In the genomic region with DNA sequence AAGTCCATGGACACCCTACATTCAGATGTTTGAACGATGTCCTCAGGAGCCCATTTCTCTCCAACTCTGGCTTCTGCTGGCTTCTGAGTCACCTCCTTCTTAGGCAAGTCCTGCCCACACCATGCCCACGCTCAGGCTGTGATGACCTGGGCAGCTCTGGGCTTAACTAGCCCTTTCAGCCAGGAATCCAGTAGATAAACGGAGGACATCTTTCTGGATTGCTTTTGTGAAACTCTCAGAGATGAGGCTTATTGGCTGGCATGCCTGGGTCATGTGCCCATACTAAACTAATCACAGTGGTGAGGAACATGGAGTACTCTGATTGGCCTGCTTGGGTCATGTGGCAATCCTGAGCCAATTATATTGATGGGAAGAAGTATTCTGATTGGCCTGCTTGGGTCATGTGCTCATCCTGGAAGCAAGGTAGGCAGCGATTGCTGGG, we compare ENCODE assay signal across 1 cellular context.
TF ChIP-seq lines count a peak whose summit lies in the region.

No MANE protein-coding gene starts in this region.

TF ChIP-seq in SK-N-SH treated with all-trans-retinoic acid at 6 μM for 48 hours, 23 proteins besides CTCF, POLR2A, EP300 and RAD21 (continued from another document):
- TF ChIP-seq, protein P1, sequence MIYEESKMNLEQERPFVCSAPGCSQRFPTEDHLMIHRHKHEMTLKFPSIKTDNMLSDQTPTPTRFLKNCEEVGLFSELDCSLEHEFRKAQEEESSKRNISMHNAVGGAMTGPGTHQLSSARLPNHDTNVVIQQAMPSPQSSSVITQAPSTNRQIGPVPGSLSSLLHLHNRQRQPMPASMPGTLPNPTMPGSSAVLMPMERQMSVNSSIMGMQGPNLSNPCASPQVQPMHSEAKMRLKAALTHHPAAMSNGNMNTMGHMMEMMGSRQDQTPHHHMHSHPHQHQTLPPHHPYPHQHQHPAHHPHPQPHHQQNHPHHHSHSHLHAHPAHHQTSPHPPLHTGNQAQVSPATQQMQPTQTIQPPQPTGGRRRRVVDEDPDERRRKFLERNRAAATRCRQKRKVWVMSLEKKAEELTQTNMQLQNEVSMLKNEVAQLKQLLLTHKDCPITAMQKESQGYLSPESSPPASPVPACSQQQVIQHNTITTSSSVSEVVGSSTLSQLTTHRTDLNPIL (CRISPR knock-in tag; IDR thresholded peaks at IDR 0.05; ENCODE audit: low read depth) = no peak
- no peak for TF ChIP-seq ZC3H10 (CRISPR knock-in tag; IDR thresholded peaks at IDR 0.05)
- TF ChIP-seq ZNF8 (CRISPR knock-in tag; IDR thresholded peaks at IDR 0.05) = no peak
- no peak for TF ChIP-seq CSDC2 (CRISPR knock-in tag; IDR thresholded peaks at IDR 0.05)
- no peak for TF ChIP-seq OSR1 (CRISPR knock-in tag; IDR thresholded peaks at IDR 0.05)
- no peak for TF ChIP-seq GLIS3 (CRISPR knock-in tag; IDR thresholded peaks at IDR 0.05)
- no peak for TF ChIP-seq SNAI2 (CRISPR knock-in tag; IDR thresholded peaks at IDR 0.05)
- no peak for TF ChIP-seq ZFP3 (CRISPR knock-in tag; IDR thresholded peaks at IDR 0.05)
